Comparison of ENCODE assay signal across 26 cellular contexts in the genomic region with DNA sequence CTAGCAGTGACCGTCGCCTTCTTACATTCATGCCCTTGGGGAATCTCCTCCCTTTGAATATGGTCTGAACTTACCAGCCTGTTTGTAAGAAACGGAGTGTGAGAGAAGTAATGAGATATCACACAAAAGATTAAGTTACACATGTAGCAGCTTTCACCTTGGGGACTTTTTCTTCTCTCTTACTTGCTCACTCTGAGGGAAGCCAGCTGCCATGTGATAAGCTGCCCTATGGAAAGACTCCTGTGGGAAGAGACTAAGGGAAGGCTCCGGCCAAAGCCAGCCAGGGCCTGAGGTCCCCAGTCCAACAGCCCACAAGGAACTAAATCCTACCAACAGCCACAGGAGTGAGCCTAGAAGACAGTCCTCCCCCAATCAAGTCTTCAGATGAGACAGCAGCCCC.
"Had no signal": no experiment of that assay in that cellular context is flagged by ENCODE, and none has a peak within 500 bp of the region (broad histone marks: within the 10 kb centered on the region; RNA-seq: fewer than 3 reads in every experiment).

No MANE protein-coding gene starts in this region.

- H3K4me3 Mint-ChIP-seq: effector memory CD8-positive, alpha-beta T cell; immature natural killer cell; natural killer cell had no signal

- H3K27ac ChIP-seq: lower lobe of right lung, neutrophil, pancreas, right lobe of liver, stomach, thyroid gland, vagina had no signal

- H3K4me2 ChIP-seq: smooth muscle cell had no signal

- ATAC-seq: effector memory CD8-positive, alpha-beta T cell; left colon; left ventricle myocardium superior; lower lobe of right lung; natural killer cell; pancreas; right lobe of liver had no signal

- H3K36me3 ChIP-seq: lower lobe of right lung, neutrophil, pancreas, right lobe of liver, stomach, thyroid gland, vagina had no signal

- FAIRE-seq: endometrium, frontal cortex, pancreas had no signal

- H3K27ac Mint-ChIP-seq: effector memory CD8-positive, alpha-beta T cell; immature natural killer cell; natural killer cell had no signal

- H3K9me3 ChIP-seq: lower lobe of right lung, neutrophil, pancreas, right lobe of liver, stomach, thyroid gland, vagina had no signal

- H3K27me3 ChIP-seq: pancreas, right lobe of liver, thyroid gland, vagina had no signal

- H3K4me1 ChIP-seq: pancreas had no signal

- H3K36me3 Mint-ChIP-seq: immature natural killer cell, natural killer cell had no signal

- DNase-seq: cortex of kidney; effector memory CD8-positive, alpha-beta T cell; erythroblast; hypothalamus; immature natural killer cell; islet precursor cell; kidney glomerular epithelial cell; left colon; left ventricle myocardium superior; lower lobe of right lung; natural killer cell; pancreas; right lobe of liver; stimulated activated CD4-positive, alpha-beta T cell treated with anti-CD3 and anti-CD28 coated beads, Interleukin-12 subunit alpha, Interleukin-12 subunit beta, amount 100 ng/mL, for 4 hours; stimulated activated CD4-positive, alpha-beta T cell treated with anti-CD3 and anti-CD28 coated beads, Interleukin-1b, Interleukin-23, amount 100 ng/mL, for 48 hours; stimulated activated CD4-positive, alpha-beta T cell treated with anti-CD3 and anti-CD28 coated beads, Interleukin-4, amount 100 ng/mL, for 1 hour; stimulated activated CD8-positive, alpha-beta memory T cell treated with anti-CD3 and anti-CD28 coated beads, Interleukin-4, amount 100 ng/mL, for 48 hours; stimulated activated naive CD4-positive, alpha-beta T cell treated with Interleukin-2 at 50 U/mL for 16 hours; stomach; thyroid gland; trophoblast cell had no signal

- H3K4me3 ChIP-seq: lower lobe of right lung, pancreas, right lobe of liver, smooth muscle cell, stomach, thyroid gland, vagina had no signal

- H3K9me3 Mint-ChIP-seq: effector memory CD8-positive, alpha-beta T cell; immature natural killer cell; natural killer cell had no signal
